Comparison of ENCODE assay signal across 10 cellular contexts in genomic region chrX:23662187-23662586, GRCh38. TPM values are rescaled to one million over a fixed set of nuclear protein-coding genes. Genes with fewer than 3 reads are reported as not detected.
DNase-seq lines count a peak whose midpoint lies in the region; ATAC-seq lines count a peak whose summit lies in the region.
"Had no signal": no experiment of that assay in that cellular context is flagged by ENCODE, and none has a peak within 500 bp of the region (broad histone marks: within the 10 kb centered on the region; RNA-seq: fewer than 3 reads in every experiment).

No MANE protein-coding gene starts in this region.

- intact Hi-C loops in activated naive CD4-positive, alpha-beta T cell treated with anti-CD3 and anti-CD28 coated beads for 36 hours (cut with micrococcal nuclease) = loop anchor here (1.0 to 10.0 kb wide), 10 partner anchors 111 to 1817 kb away; partner anchors contain the start of genes APOO, CXorf58 and KLHL15

- peak overlapping the region; percentile 89 for H3K27ac Mint-ChIP-seq in activated naive CD4-positive, alpha-beta T cell treated with anti-CD3 and anti-CD28 coated beads for 36 hours
- H3K27ac Mint-ChIP-seq in T-helper 17 cell = peak overlapping the region; percentile 88
- H3K27ac Mint-ChIP-seq in stimulated activated naive CD8-positive, alpha-beta T cell treated with anti-CD3 and anti-CD28 coated beads, Interleukin-15, Interleukin-2, amounts not matched to agents 100 ng/mL and 50 ng/mL, for 24 hours = peak overlapping the region; percentile 98
- H3K27ac Mint-ChIP-seq: mesothelial cell of epicardium had no signal

- CTCF ChIA-PET in activated naive CD4-positive, alpha-beta T cell treated with anti-CD3 and anti-CD28 coated beads for 36 hours (lab: Charles Lee) = interaction anchor here (1.5 kb wide), 1 partner anchor 239 kb away, joined by 3 read pairs; no protein-coding TSS in a partner anchor

- no peaks in the 10 kb centered on the region for H3K9me3 Mint-ChIP-seq in activated naive CD4-positive, alpha-beta T cell treated with anti-CD3 and anti-CD28 coated beads for 36 hours
- no peaks in the 10 kb centered on the region for H3K9me3 Mint-ChIP-seq in stimulated activated naive CD8-positive, alpha-beta T cell treated with anti-CD3 and anti-CD28 coated beads, Interleukin-15, Interleukin-2, amounts not matched to agents 100 ng/mL and 50 ng/mL, for 24 hours

- ATAC-seq in HG02759 (IDR thresholded peaks at IDR 0.05; ENCODE audit: unreplicated experiment) = peak; percentile 60
- peak; percentile 78 for ATAC-seq in T-helper 17 cell

- no peaks in the 10 kb centered on the region for H3K9me3 ChIP-seq in T-helper 17 cell (ENCODE audit: control insufficient read depth, low read length, poor library complexity, severe bottlenecking)

- no peaks in the 10 kb centered on the region for H3K27me3 Mint-ChIP-seq in activated naive CD4-positive, alpha-beta T cell treated with anti-CD3 and anti-CD28 coated beads for 36 hours (ENCODE audit: low read depth)
- no peaks in the 10 kb centered on the region for H3K27me3 Mint-ChIP-seq in T-helper 17 cell
- no peaks in the 10 kb centered on the region for H3K27me3 Mint-ChIP-seq in stimulated activated naive CD8-positive, alpha-beta T cell treated with anti-CD3 and anti-CD28 coated beads, Interleukin-15, Interleukin-2, amounts not matched to agents 100 ng/mL and 50 ng/mL, for 24 hours

- H3K36me3 Mint-ChIP-seq in activated naive CD4-positive, alpha-beta T cell treated with anti-CD3 and anti-CD28 coated beads for 36 hours (ENCODE audit: low read depth) = no peaks in the 10 kb centered on the region
- no peaks in the 10 kb centered on the region for H3K36me3 Mint-ChIP-seq in T-helper 17 cell (ENCODE audit: low read depth)
- no peaks in the 10 kb centered on the region for H3K36me3 Mint-ChIP-seq in stimulated activated naive CD8-positive, alpha-beta T cell treated with anti-CD3 and anti-CD28 coated beads, Interleukin-15, Interleukin-2, amounts not matched to agents 100 ng/mL and 50 ng/mL, for 24 hours (ENCODE audit: low read depth)
- H3K36me3 Mint-ChIP-seq: mesothelial cell of epicardium had no signal

- peaks cover 46% of the 10 kb centered on the region for H3K4me1 Mint-ChIP-seq in activated naive CD4-positive, alpha-beta T cell treated with anti-CD3 and anti-CD28 coated beads for 36 hours (ENCODE audit: low read depth)
- peaks cover 10% of the 10 kb centered on the region for H3K4me1 Mint-ChIP-seq in T-helper 17 cell
- peaks cover 46% of the 10 kb centered on the region for H3K4me1 Mint-ChIP-seq in stimulated activated naive CD8-positive, alpha-beta T cell treated with anti-CD3 and anti-CD28 coated beads, Interleukin-15, Interleukin-2, amounts not matched to agents 100 ng/mL and 50 ng/mL, for 24 hours (ENCODE audit: low read depth)

- no peak for DNase-seq in activated naive CD4-positive, alpha-beta T cell treated with anti-CD3 and anti-CD28 coated beads for 36 hours
- no peak for DNase-seq in activated naive CD4-positive, alpha-beta T cell treated with anti-CD3 and anti-CD28 coated beads, Interleukin-2, amount 50 U/mL, for 16 hours
- DNase-seq in T-helper 17 cell (no peak), ureter (ENCODE audit: low spot score) (no peak), NCI-H1694 (lab: John Stamatoyannopoulos, UW) (no peak), dermis blood vessel endothelial cell (no peak)
- DNase-seq: NCI-H1048 had no signal

- no peak overlapping the region for H3K4me3 Mint-ChIP-seq in activated naive CD4-positive, alpha-beta T cell treated with anti-CD3 and anti-CD28 coated beads for 36 hours
- H3K4me3 Mint-ChIP-seq in T-helper 17 cell = peak overlapping the region; percentile 72
- H3K4me3 Mint-ChIP-seq in stimulated activated naive CD8-positive, alpha-beta T cell treated with anti-CD3 and anti-CD28 coated beads, Interleukin-15, Interleukin-2, amounts not matched to agents 100 ng/mL and 50 ng/mL, for 24 hours = peak overlapping the region; percentile 48
- H3K4me3 Mint-ChIP-seq: mesothelial cell of epicardium had no signal

RNA-seq across cellular contexts. Expression of gene PRDX4, which starts 5.1 kb away (rescaled TPM):
- total RNA-seq in activated naive CD4-positive, alpha-beta T cell treated with anti-CD3 and anti-CD28 coated beads for 36 hours = 10 to 100 TPM; 39.6 to 40.0 TPM
- total RNA-seq in T-helper 17 cell (1 to 10 TPM; 9.1 to 9.6 TPM), ureter (53.9 TPM), dermis blood vessel endothelial cell (127 and 222 TPM in 2 replicates)
